ENCODE assay signal across 1 cellular context in the genomic region with DNA sequence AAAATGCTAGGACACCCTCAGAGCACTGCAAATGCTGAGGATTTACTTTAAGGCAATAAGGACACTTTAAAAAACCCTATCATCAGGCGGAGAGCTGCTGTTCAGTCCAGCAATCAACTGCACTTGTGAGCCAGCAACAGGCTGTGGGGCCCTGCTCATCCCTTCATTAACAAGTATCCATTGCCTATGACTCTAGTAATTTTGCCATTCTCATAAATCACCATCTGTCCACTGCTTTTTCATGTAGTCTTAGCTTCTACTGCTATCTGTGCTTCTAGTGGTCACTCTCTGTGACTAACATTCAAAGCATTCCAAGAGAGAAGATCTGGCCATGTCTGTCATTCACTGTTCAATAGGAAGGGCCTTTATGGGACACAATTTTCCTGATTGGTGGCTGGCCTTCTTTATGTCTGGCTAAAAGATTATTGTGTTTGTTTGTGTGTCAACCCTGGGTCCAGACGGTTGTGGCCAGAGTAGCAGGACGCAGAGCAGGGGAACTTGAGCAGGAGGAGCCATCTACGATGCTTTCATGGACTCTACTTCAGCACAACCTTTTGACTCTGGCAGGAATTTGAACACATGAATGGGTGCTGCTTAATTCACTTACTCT.
TF ChIP-seq lines count a peak whose summit lies in the region.

No MANE protein-coding gene starts in this region.

TF ChIP-seq in IMR-90, 13 proteins besides CTCF, POLR2A, EP300 and RAD21:
- no peak for TF ChIP-seq ELK1 (IDR thresholded peaks at IDR 0.05; ENCODE audit: borderline replicate concordance, low read depth, low read length)
- TF ChIP-seq USF2 (IDR thresholded peaks at IDR 0.05; ENCODE audit: low read depth, low read length) = no peak
- TF ChIP-seq SMC3 (IDR thresholded peaks at IDR 0.05; ENCODE audit: low read depth, low read length) = no peak
- TF ChIP-seq CEBPB (IDR thresholded peaks at IDR 0.05; ENCODE audit: low read depth, low read length) = no peak
